1 cellular context compared by ENCODE assay signal in genomic region chr5:14218011-14218410, GRCh38.
TF ChIP-seq lines count a peak whose summit lies in the region.

No MANE protein-coding gene starts in this region.

TF ChIP-seq in GM23338, 12 proteins besides CTCF, POLR2A, EP300 and RAD21 (continued from another document):
- no peak for TF ChIP-seq REST (IDR thresholded peaks at IDR 0.05; ENCODE audit: unreplicated experiment)
